ENCODE assay signal across 29 cellular contexts in genomic region chr2:19020144-19021099, GRCh38.
DNase-seq lines count a peak whose midpoint lies in the region; ATAC-seq and TF ChIP-seq lines count a peak whose summit lies in the region.
"Had no signal": no experiment of that assay in that cellular context is flagged by ENCODE, and none has a peak within 500 bp of the region (broad histone marks: within the 10 kb centered on the region; RNA-seq: fewer than 3 reads in every experiment).

No MANE protein-coding gene starts in this region.

- H3K79me2 ChIP-seq in PC-3 (ENCODE audit: low read length), result no peaks in the 10 kb centered on the region
- H3K79me2 ChIP-seq in osteoblast (ENCODE audit: insufficient read depth, low read length), result no peaks in the 10 kb centered on the region

- H3K9ac ChIP-seq in PC-3 (ENCODE audit: low read length), result no peak overlapping the region
- H3K9ac ChIP-seq: BLaER1 treated with 17β-estradiol and CSF1 and Interleukin-3, amounts not matched to agents 10 nM and 100 nM had no signal

- intact Hi-C loops in PC-3 (cut with micrococcal nuclease), result no loop called here

- POLR2A ChIA-PET in PC-3 (lab: Charles Lee; ENCODE audit: unreplicated experiment), result no interaction called here

- no peaks in the 10 kb centered on the region for H3K36me3 ChIP-seq in PC-3 (ENCODE audit: low read depth, low read length)
- H3K36me3 ChIP-seq in osteoblast (ENCODE audit: insufficient read depth, low read length), result no peaks in the 10 kb centered on the region
- H3K36me3 ChIP-seq: BLaER1 treated with 17β-estradiol and CSF1 and Interleukin-3, amounts not matched to agents 10 nM and 100 nM; gastrocnemius medialis; lower lobe of right lung; neutrophil; spleen; vagina had no signal

- H3K9me2 ChIP-seq in PC-3 (replicated peaks; ENCODE audit: low read length), result no peaks in the 10 kb centered on the region

- no peak overlapping the region for H3K4me3 ChIP-seq in PC-3 (ENCODE audit: low read length)
- no peak overlapping the region for H3K4me3 ChIP-seq in osteoblast (ENCODE audit: insufficient read depth, low read length)
- H3K4me3 ChIP-seq: BLaER1 treated with 17β-estradiol and CSF1 and Interleukin-3, amounts not matched to agents 10 nM and 100 nM; body of pancreas; gastrocnemius medialis; lower lobe of right lung; psoas muscle; spleen; vagina had no signal

- DNase-seq in Daoy (ENCODE audit: low read depth) (peak; percentile 14), PC-3 (no peak), epithelial cell of prostate (ENCODE audit: low read depth, low spot score) (no peak), osteoblast (ENCODE audit: insufficient read length, low spot score, missing footprints) (no peak), UCSD-AML1 (lab: John Stamatoyannopoulos, UW; ENCODE audit: unreplicated experiment) (no peak), DMS 273 treated with DMSO at 0.1 percent for 48 hours (lab: John Stamatoyannopoulos, UW) (no peak)
- DNase-seq: activated CD4-positive, alpha-beta T cell treated with anti-CD3 and anti-CD28 coated beads for 1 hour; activated CD8-positive, alpha-beta T cell treated with anti-CD3 and anti-CD28 coated beads for 36 hours; activated effector memory CD4-positive, alpha-beta T cell treated with anti-CD3 and anti-CD28 coated beads, Interleukin-2, amount 50 U/mL, for 16 hours; activated naive CD8-positive, alpha-beta T cell treated with anti-CD3 and anti-CD28 coated beads, Interleukin-2, amount 50 U/mL, for 24 hours; body of pancreas; COR-L47; effector memory CD8-positive, alpha-beta T cell; gastrocnemius medialis; lower lobe of right lung; NCI-H1417; NCI-H2081; NCI-H345; NCI-H748 treated with DMSO at 0.1 percent for 48 hours; psoas muscle; spleen; stimulated activated CD4-positive, alpha-beta T cell treated with anti-CD3 and anti-CD28 coated beads, Interleukin-4, amount 100 ng/mL, for 24 hours; stimulated activated naive CD4-positive, alpha-beta T cell had no signal

- H2AFZ ChIP-seq in PC-3 (ENCODE audit: low read length) (0 out of 2 replicates have a peak overlapping the region, but pooled peaks have one; percentile 28), osteoblast (ENCODE audit: low read length) (peak overlapping the region; percentile 62)

- no peak for ATAC-seq in PC-3
- no peak for ATAC-seq in HG03045 (IDR thresholded peaks at IDR 0.05; ENCODE audit: unreplicated experiment)
- ATAC-seq in HG03457 (IDR thresholded peaks at IDR 0.05; ENCODE audit: unreplicated experiment), result no peak
- ATAC-seq: activated CD8-positive, alpha-beta T cell treated with anti-CD3 and anti-CD28 coated beads for 36 hours; activated naive CD8-positive, alpha-beta T cell treated with anti-CD3 and anti-CD28 coated beads, Interleukin-2, amount 50 U/mL, for 24 hours; body of pancreas; effector memory CD8-positive, alpha-beta T cell; esophagus mucosa had no signal

- TF ChIP-seq CTCF in PC-3 (conservative IDR thresholded peaks at IDR 0.05; ENCODE audit: low read depth, low read length) (no peak), osteoblast (IDR thresholded peaks at IDR 0.05; ENCODE audit: extremely low read depth, low read depth, low read length) (no peak)

- H3K4me2 ChIP-seq in PC-3 (ENCODE audit: low read length), result peak overlapping the region; percentile 13; the same call in 1 of the 2 replicates
- peak overlapping the region; percentile 80 for H3K4me2 ChIP-seq in osteoblast (ENCODE audit: insufficient read depth, low read length)
- H3K4me2 ChIP-seq: BLaER1 treated with 17β-estradiol and CSF1 and Interleukin-3, amounts not matched to agents 10 nM and 100 nM had no signal

- BruUV-seq in PC-3 (replicated peaks; lab: Mats Ljungman, UMichigan), result no TSS peak

- CTCF ChIA-PET in PC-3 (lab: Charles Lee), result no interaction called here

- H3K27me3 ChIP-seq in PC-3 (ENCODE audit: low read length), result no peaks in the 10 kb centered on the region
- H3K27me3 ChIP-seq in osteoblast (ENCODE audit: insufficient read depth, low read length), result no peaks in the 10 kb centered on the region
- H3K27me3 ChIP-seq: BLaER1 treated with 17β-estradiol and CSF1 and Interleukin-3, amounts not matched to agents 10 nM and 100 nM; body of pancreas; gastrocnemius medialis; neutrophil; spleen; vagina had no signal

- H3K27ac ChIP-seq in PC-3 (ENCODE audit: low read length) (no peak overlapping the region), epithelial cell of prostate (peak overlapping the region; percentile 22), osteoblast (ENCODE audit: low read depth, low read length) (peak overlapping the region; percentile 98)
- H3K27ac ChIP-seq: BLaER1 treated with 17β-estradiol and CSF1 and Interleukin-3, amounts not matched to agents 10 nM and 100 nM; body of pancreas; gastrocnemius medialis; lower lobe of right lung; neutrophil; psoas muscle; spleen had no signal

- no peaks in the 10 kb centered on the region for H4K20me1 ChIP-seq in PC-3 (ENCODE audit: low read length)
- no peaks in the 10 kb centered on the region for H4K20me1 ChIP-seq in osteoblast (ENCODE audit: insufficient read depth, low read length)
- H4K20me1 ChIP-seq: BLaER1 treated with 17β-estradiol and CSF1 and Interleukin-3, amounts not matched to agents 10 nM and 100 nM had no signal

- H3K4me1 ChIP-seq in PC-3 (ENCODE audit: insufficient read depth, low read length) (peaks cover 9% of the 10 kb centered on the region; the same call in 1 of the 2 replicates), osteoblast (ENCODE audit: insufficient read depth, low read length) (peaks cover 24% of the 10 kb centered on the region)
- H3K4me1 ChIP-seq: BLaER1 treated with 17β-estradiol and CSF1 and Interleukin-3, amounts not matched to agents 10 nM and 100 nM; body of pancreas; gastrocnemius medialis; lower lobe of right lung; psoas muscle; spleen; vagina had no signal

- H3K9me3 ChIP-seq in PC-3 (ENCODE audit: low read length) (no peaks in the 10 kb centered on the region), osteoblast (ENCODE audit: low read depth, low read length) (no peaks in the 10 kb centered on the region)
- H3K9me3 ChIP-seq: body of pancreas, gastrocnemius medialis, lower lobe of right lung, neutrophil, psoas muscle, vagina had no signal

- no peaks in the 10 kb centered on the region for H3F3A ChIP-seq in PC-3 (ENCODE audit: low read length, unreplicated experiment)
